In genomic region chr4:2615821-2616220, GRCh38 we compare ENCODE assay signal across 18 cellular contexts.
A peak's percentile ranks its signal among the peaks of the same experiment; 100 is the strongest.
DNase-seq lines count a peak whose midpoint lies in the region; ATAC-seq, FAIRE-seq and TF ChIP-seq lines count a peak whose summit lies in the region.
"Had no signal": no experiment of that assay in that cellular context is flagged by ENCODE, and none has a peak within 500 bp of the region (broad histone marks: within the 10 kb centered on the region; RNA-seq: fewer than 3 reads in every experiment).

No MANE protein-coding gene starts in this region.

- no peaks in the 10 kb centered on the region for H3K27me3 ChIP-seq in CD4-positive, alpha-beta T cell (ENCODE audit: control insufficient read depth, insufficient read depth, low read length)
- H3K27me3 ChIP-seq in H9 (ENCODE audit: insufficient read depth, low read length) (no peaks in the 10 kb centered on the region), K562 (ENCODE audit: control insufficient read depth in 2 of 2, insufficient read depth in 2 of 2, low read length in 2 of 2) (no peaks in the 10 kb centered on the region)
- H3K27me3 ChIP-seq: MG63, Peyer's patch had no signal

- H4K8ac ChIP-seq in H9 (replicated peaks; ENCODE audit: insufficient read length, low read depth, low read length) = no peak overlapping the region

- no peak overlapping the region for H3K4me2 ChIP-seq in H9 (ENCODE audit: insufficient read depth, insufficient read length, low read length)
- H3K4me2 ChIP-seq in K562 (ENCODE audit: insufficient read depth, low read length) = no peak overlapping the region

- no CpG with 5 or more reads among the region's 14 CpGs for WGBS in H9 (ENCODE audit: extremely low coverage, insufficient read length, low lambda C conversion rate)
- WGBS in K562 (ENCODE audit: insufficient coverage, low coverage, missing lambda C conversion rate) = 96% methylated on average over 14 of the region's 14 CpGs

- no peaks in the 10 kb centered on the region for H3K9me1 ChIP-seq in K562 (ENCODE audit: control insufficient read depth, insufficient read depth, low read length)

- no peaks in the 10 kb centered on the region for H4K20me1 ChIP-seq in H9 (ENCODE audit: control insufficient read depth, insufficient read depth, insufficient read length)
- peaks cover 16% of the 10 kb centered on the region for H4K20me1 ChIP-seq in K562 (replicated peaks; ENCODE audit: control insufficient read depth, insufficient read depth, low read length)

- no peaks in the 10 kb centered on the region for H3K9me3 Mint-ChIP-seq in CD4-positive, alpha-beta T cell
- H3K9me3 Mint-ChIP-seq in H9 = no peaks in the 10 kb centered on the region; a peak in 1 of 5 replicates
- no peaks in the 10 kb centered on the region for H3K9me3 Mint-ChIP-seq in osteocyte (ENCODE audit: unreplicated experiment)

- no peaks in the 10 kb centered on the region for H3K36me3 ChIP-seq in K562 (ENCODE audit: control insufficient read depth, insufficient read depth, low read length)
- H3K36me3 ChIP-seq: MG63, Peyer's patch had no signal

- H3K9ac ChIP-seq in H9 (ENCODE audit: extremely low read depth, insufficient read length, low read length) (no peak overlapping the region), K562 (ENCODE audit: insufficient read depth in 1 of 2, low read depth in 2 of 2, low read length in 2 of 2) (no peak overlapping the region)
- H3K9ac ChIP-seq: GM23248 had no signal

- peaks cover 4% of the 10 kb centered on the region for H3K36me3 Mint-ChIP-seq in CD4-positive, alpha-beta T cell (ENCODE audit: low read depth)
- H3K36me3 Mint-ChIP-seq in H9 (ENCODE audit: insufficient read depth in 1 of 3, low read depth in 3 of 3) (peaks cover 4 to 8% (median 8%) of the 10 kb centered on the region in 3 experiments; a peak in 3 of 7 replicates), osteocyte (ENCODE audit: unreplicated experiment) (no peaks in the 10 kb centered on the region)

- no peak overlapping the region for H3K14ac ChIP-seq in H9 (ENCODE audit: insufficient read depth, low read length)

- H2BK15ac ChIP-seq in H9 (ENCODE audit: low read depth, low read length) = no peak overlapping the region

- no peak overlapping the region for H3K4me3 ChIP-seq in K562
- H3K4me3 ChIP-seq: GM23248, MG63, Peyer's patch had no signal

- TF ChIP-seq CTCF in CD4-positive, alpha-beta T cell (IDR thresholded peaks at IDR 0.05) = no peak
- TF ChIP-seq CTCF in H9 (conservative IDR thresholded peaks at IDR 0.05) (no peak), K562 (IDR thresholded peaks at IDR 0.05 in 2 of 3, conservative IDR thresholded peaks at IDR 0.05 in 1 of 3; ENCODE audit: insufficient read depth in 2 of 3, low read depth in 1 of 3, low read length in 3 of 3) (no peak), osteocyte (IDR thresholded peaks at IDR 0.05) (no peak), RWPE1 (conservative IDR thresholded peaks at IDR 0.05; ENCODE audit: low read depth) (no peak)

- H3K4me1 ChIP-seq in H9 (ENCODE audit: insufficient read depth, low read length) (peaks cover 4% of the 10 kb centered on the region; the same call in 1 of the 2 replicates), K562 (replicated peaks in 1 of 2; ENCODE audit: control insufficient read depth in 2 of 2, insufficient read depth in 2 of 2, low read length in 2 of 2) (peaks cover 1 to 6% of the 10 kb centered on the region in 2 experiments; a peak in 2 of 5 replicates)
- H3K4me1 ChIP-seq: Peyer's patch had no signal

- in situ Hi-C loops in K562 (cut with MboI) = no loop called here

- no peak for FAIRE-seq in K562 (lab: Jason Lieb, UNC)
- FAIRE-seq: G401.6 had no signal

- no peak overlapping the region for H2BK120ac ChIP-seq in H9 (ENCODE audit: low read depth, low read length, poor library complexity, severe bottlenecking)

- no peak overlapping the region for H3K56ac ChIP-seq in H9 (ENCODE audit: insufficient read length, low read depth, low read length)

- DNase-seq in CD4-positive, alpha-beta T cell = no peak
- no peak for DNase-seq in H9
- DNase-seq in K562 (ENCODE audit: extremely low read depth in 1 of 4, low spot score in 3 of 4) = no peak
- no peak for DNase-seq in osteocyte (ENCODE audit: extremely low spot score, unreplicated experiment)
- no peak for DNase-seq in RWPE1 (ENCODE audit: low spot score)
- DNase-seq: AML-193, COR-L47, DMS 273 treated with DMSO at 0.1 percent for 48 hours, GM23248, Kasumi-1, MG63, NCI-H1694 treated with DMSO at 0.1 percent for 48 hours had no signal

- BruUV-seq in K562 (replicated peaks; lab: Mats Ljungman, UMichigan) = no TSS peak

- H3K18ac ChIP-seq in H9 (ENCODE audit: insufficient read length, low read depth, low read length) = no peak overlapping the region

- no peaks in the 10 kb centered on the region for H3K23me2 ChIP-seq in H9 (ENCODE audit: insufficient read length, low read depth, low read length, poor library complexity, severe bottlenecking)

- TF ChIP-seq POLR2A in K562 (conservative IDR thresholded peaks at IDR 0.05) (no peak), GM18505 (IDR thresholded peaks at IDR 0.05; ENCODE audit: borderline replicate concordance, extremely low read depth, insufficient read depth, insufficient read length) (no peak)

- no peak overlapping the region for H2BK12ac ChIP-seq in H9 (ENCODE audit: insufficient read length, low read depth, low read length)

- no peak for TF ChIP-seq EP300 in K562 (IDR thresholded peaks at IDR 0.05; ENCODE audit: low read length)

- H2BK20ac ChIP-seq in H9 (ENCODE audit: low read depth, low read length, poor library complexity, severe bottlenecking) = no peak overlapping the region

- no peak overlapping the region for H3T11ph ChIP-seq in H9 (ENCODE audit: low read length)

- TF ChIP-seq RAD21 in K562 (CRISPR knock-in tag; conservative IDR thresholded peaks at IDR 0.05 in 1 of 2, IDR thresholded peaks at IDR 0.05 in 1 of 2) = no peak

- no peaks in the 10 kb centered on the region for H3K9me3 ChIP-seq in CD4-positive, alpha-beta T cell (ENCODE audit: control insufficient read depth, low read length)
- H3K9me3 ChIP-seq in H9 (ENCODE audit: control insufficient read depth, low read depth, low read length) (no peaks in the 10 kb centered on the region), K562 (replicated peaks; ENCODE audit: control insufficient read depth, insufficient read depth, low read depth, low read length) (no peaks in the 10 kb centered on the region)
- H3K9me3 ChIP-seq: MG63, Peyer's patch had no signal

- intact Hi-C loops in CD4-positive, alpha-beta T cell (cut with DNase I, micrococcal nuclease) = no loop called here
- intact Hi-C loops in K562 (cut with micrococcal nuclease) = no loop called here

- no peaks in the 10 kb centered on the region for H3K27me3 Mint-ChIP-seq in CD4-positive, alpha-beta T cell
- H3K27me3 Mint-ChIP-seq in H9 (ENCODE audit: low read depth) (no peaks in the 10 kb centered on the region), osteocyte (ENCODE audit: unreplicated experiment) (no peaks in the 10 kb centered on the region)

- H3K79me1 ChIP-seq in H9 (ENCODE audit: insufficient read depth, low read depth, low read length, poor library complexity, severe bottlenecking) = no peaks in the 10 kb centered on the region

- no peak overlapping the region for H2BK5ac ChIP-seq in H9 (ENCODE audit: insufficient read length, low read length)

- CTCF ChIA-PET in CD4-positive, alpha-beta T cell (lab: Charles Lee) = no interaction called here
- CTCF ChIA-PET in K562 (lab: Yijun Ruan, JAX; ENCODE audit: low intra/inter-chr PET ratio) = no interaction called here
- CTCF ChIA-PET in RWPE1 (lab: Yijun Ruan, JAX) = interaction anchor here (0.6 kb wide), 1 partner anchor 69 kb away, joined by 4 read pairs; no protein-coding TSS in a partner anchor

- H3K4me1 Mint-ChIP-seq in CD4-positive, alpha-beta T cell (ENCODE audit: low read depth) = peaks cover 49% of the 10 kb centered on the region
- H3K4me1 Mint-ChIP-seq in H9 (peaks cover 26 to 28% of the 10 kb centered on the region in 2 experiments), osteocyte (ENCODE audit: unreplicated experiment) (peaks cover 34% of the 10 kb centered on the region)

- H3K79me2 ChIP-seq in H9 (ENCODE audit: insufficient read depth, low read length) (peaks cover 6% of the 10 kb centered on the region; the same call in 1 of the 2 replicates), K562 (ENCODE audit: control insufficient read depth, insufficient read depth, low read length) (peaks cover 85% of the 10 kb centered on the region)

- peak overlapping the region; percentile 32 for H3K27ac Mint-ChIP-seq in CD4-positive, alpha-beta T cell
- H3K27ac Mint-ChIP-seq in H9 = peak overlapping the region in 2 of 3 experiments; percentile 61 to 87; a peak in 3 of 7 replicates
- H3K27ac Mint-ChIP-seq in osteocyte (ENCODE audit: unreplicated experiment) = peak overlapping the region; percentile 6

- H3K27ac ChIP-seq in CD4-positive, alpha-beta T cell (ENCODE audit: low read depth, low read length) = no peak overlapping the region
- no peak overlapping the region for H3K27ac ChIP-seq in H9 (ENCODE audit: insufficient read length, low read depth, low read length)
- no peak overlapping the region for H3K27ac ChIP-seq in K562 (ENCODE audit: extremely low read depth, low read depth, low read length)
- H3K27ac ChIP-seq in RWPE1 = no peak overlapping the region
- H3K27ac ChIP-seq: C4-2B, GM23248, Peyer's patch had no signal

- H3K23ac ChIP-seq in H9 (ENCODE audit: insufficient read length, low read depth, low read length) = no peak overlapping the region

- POLR2A ChIA-PET in CD4-positive, alpha-beta T cell (lab: Charles Lee) = no interaction called here
- POLR2A ChIA-PET in K562 (lab: Yijun Ruan, JAX) = interaction anchor here (0.7 kb wide), 1 partner anchor 12 kb away, joined by 5 read pairs; no protein-coding TSS in a partner anchor
- POLR2A ChIA-PET in RWPE1 (lab: Yijun Ruan, JAX; ENCODE audit: low non-redundant PET) = no interaction called here

- H2AFZ ChIP-seq in H9 (ENCODE audit: low read length) (no peak overlapping the region), K562 (ENCODE audit: low read depth, low read length) (no peak overlapping the region)
- H2AFZ ChIP-seq: GM23248 had no signal

- ATAC-seq in CD4-positive, alpha-beta T cell (ENCODE audit: poor library complexity) = no peak
- no peak for ATAC-seq in K562
- ATAC-seq in HG03469 (IDR thresholded peaks at IDR 0.05; ENCODE audit: unreplicated experiment) = no peak
- no peak for ATAC-seq in GM18505 (IDR thresholded peaks at IDR 0.05; ENCODE audit: unreplicated experiment)
- ATAC-seq: Right ventricle myocardium inferior had no signal

- H3K4ac ChIP-seq in H9 (ENCODE audit: low read depth, low read length) = no peak overlapping the region

- no peak overlapping the region for H2AK5ac ChIP-seq in H9 (ENCODE audit: insufficient read length, low read length)

- no peak overlapping the region for H3K4me3 Mint-ChIP-seq in CD4-positive, alpha-beta T cell
- H3K4me3 Mint-ChIP-seq in H9 = no peak overlapping the region
- no peak overlapping the region for H3K4me3 Mint-ChIP-seq in osteocyte (ENCODE audit: unreplicated experiment)

- no peak overlapping the region for H4K5ac ChIP-seq in H9 (ENCODE audit: insufficient read length, low read depth, low read length)

- no peak overlapping the region for H4K91ac ChIP-seq in H9 (ENCODE audit: insufficient read length, low read depth, low read length)

Comparison
In these comparisons a context has a peak if more than half of its experiments do, and no peak if none do; other contexts are left out.
1. H3K27ac Mint-ChIP-seq: peak in every context shown above with its lines; median percentile 74 in H9; 32 in CD4-positive, alpha-beta T cell; 6 in osteocyte.